In the genomic region with DNA sequence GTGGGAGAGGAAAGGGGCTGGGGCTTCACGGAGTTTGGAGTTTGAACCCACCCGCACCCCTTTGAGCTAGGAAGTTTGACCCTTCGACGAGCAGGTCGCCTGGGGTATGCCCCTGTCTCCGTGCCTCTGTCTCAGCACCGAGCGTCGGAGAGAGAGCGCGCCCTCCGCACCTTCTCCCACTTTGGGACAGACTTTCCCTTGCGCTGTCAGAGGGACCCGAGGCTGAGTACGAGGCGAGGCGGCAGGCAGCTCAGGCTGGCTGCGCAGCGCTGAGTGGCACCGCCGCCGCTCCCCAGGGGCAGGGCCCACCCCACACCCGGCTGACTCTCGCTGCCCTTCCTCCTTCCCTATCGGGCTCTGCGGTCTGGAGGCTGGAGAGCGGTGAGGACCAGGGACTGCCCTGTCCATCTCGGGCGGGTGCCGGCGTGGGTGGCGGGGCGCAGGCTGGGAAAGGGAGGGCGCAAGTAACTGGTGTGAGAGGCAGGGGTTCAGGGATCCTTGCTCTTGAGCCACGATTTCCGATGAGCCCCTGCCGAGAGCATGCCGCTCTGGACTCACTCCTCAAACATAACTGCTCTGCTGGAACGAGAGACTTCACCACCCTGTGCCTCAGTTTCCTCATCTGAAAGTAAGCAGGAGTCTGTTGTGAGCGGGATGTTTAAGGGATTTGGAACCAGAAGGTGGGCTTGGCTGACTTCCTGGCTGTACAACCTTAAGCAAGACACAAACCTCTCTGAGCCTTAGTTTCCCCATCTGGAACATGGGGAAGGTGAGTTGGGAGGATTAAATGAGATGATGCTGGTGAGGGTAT, we compare ENCODE assay signal across 1 cellular context.
A peak's percentile ranks its signal among the peaks of the same experiment; 100 is the strongest.
TF ChIP-seq lines count a peak whose summit lies in the region.

No MANE protein-coding gene starts in this region.

TF ChIP-seq in HepG2, 621 proteins besides CTCF, POLR2A, EP300 and RAD21 (continued from another document and continues in another):
- TF ChIP-seq AKNA (CRISPR knock-in tag; IDR thresholded peaks at IDR 0.05; ENCODE audit: borderline replicate concordance) (no peak), ZNF773 (CRISPR knock-in tag; IDR thresholded peaks at IDR 0.05; ENCODE audit: borderline replicate concordance) (no peak), ZNF121 (CRISPR knock-in tag; IDR thresholded peaks at IDR 0.05) (no peak), MBNL3 (CRISPR knock-in tag; conservative IDR thresholded peaks at IDR 0.05) (no peak), EZH2 (conservative IDR thresholded peaks at IDR 0.05; ENCODE audit: low read depth, low read length) (peak; percentile 99), ATAD3A (CRISPR knock-in tag; IDR thresholded peaks at IDR 0.05) (no peak), ZNF530 (CRISPR knock-in tag; IDR thresholded peaks at IDR 0.05; ENCODE audit: low read depth) (no peak), ZNF432 (CRISPR knock-in tag; IDR thresholded peaks at IDR 0.05; ENCODE audit: borderline replicate concordance) (no peak), REXO4 (CRISPR knock-in tag; IDR thresholded peaks at IDR 0.05; ENCODE audit: borderline replicate concordance) (no peak), ZNF777 (CRISPR knock-in tag; IDR thresholded peaks at IDR 0.05) (no peak), ZNF570 (CRISPR knock-in tag; IDR thresholded peaks at IDR 0.05; ENCODE audit: borderline replicate concordance) (no peak), ZNF792 (CRISPR knock-in tag; IDR thresholded peaks at IDR 0.05) (no peak), ZNF124 (CRISPR knock-in tag; IDR thresholded peaks at IDR 0.05) (no peak), ZSCAN29 (CRISPR knock-in tag; conservative IDR thresholded peaks at IDR 0.05) (no peak), REL (CRISPR knock-in tag; conservative IDR thresholded peaks at IDR 0.05) (no peak), ZNF101 (CRISPR knock-in tag; IDR thresholded peaks at IDR 0.05; ENCODE audit: borderline replicate concordance, low read depth) (no peak), TARDBP (CRISPR knock-in tag; IDR thresholded peaks at IDR 0.05) (no peak), ZNF816 (CRISPR knock-in tag; IDR thresholded peaks at IDR 0.05; ENCODE audit: borderline replicate concordance) (no peak), ZFP90 (CRISPR knock-in tag; IDR thresholded peaks at IDR 0.05; ENCODE audit: borderline replicate concordance) (no peak), ELK4 (CRISPR knock-in tag; IDR thresholded peaks at IDR 0.05; ENCODE audit: borderline replicate concordance) (no peak), PRMT3 (CRISPR knock-in tag; IDR thresholded peaks at IDR 0.05; ENCODE audit: borderline replicate concordance, low read depth) (no peak), KLF11 (CRISPR knock-in tag; IDR thresholded peaks at IDR 0.05) (no peak), ZNF234 (CRISPR knock-in tag; conservative IDR thresholded peaks at IDR 0.05) (no peak), ONECUT2 (CRISPR knock-in tag; IDR thresholded peaks at IDR 0.05) (no peak), SIX4 (CRISPR knock-in tag; IDR thresholded peaks at IDR 0.05) (no peak), ZNF580 (CRISPR knock-in tag; IDR thresholded peaks at IDR 0.05; ENCODE audit: borderline replicate concordance, low read depth) (no peak), KMT2A (CRISPR knock-in tag; IDR thresholded peaks at IDR 0.05) (no peak; the same call in 1 of the 2 replicates), ZNF44 (CRISPR knock-in tag; IDR thresholded peaks at IDR 0.05) (no peak), ZNF260 (CRISPR knock-in tag; IDR thresholded peaks at IDR 0.05; ENCODE audit: borderline replicate concordance, low read depth) (no peak), ZNF672 (CRISPR knock-in tag; IDR thresholded peaks at IDR 0.05) (peak; percentile 99), MED8 (CRISPR knock-in tag; IDR thresholded peaks at IDR 0.05; ENCODE audit: insufficient replicate concordance) (no peak), SPEN (CRISPR knock-in tag; IDR thresholded peaks at IDR 0.05; ENCODE audit: low read depth) (no peak), GABPA (IDR thresholded peaks at IDR 0.05; ENCODE audit: low read depth, low read length) (no peak), GABPA (CRISPR knock-in tag; IDR thresholded peaks at IDR 0.05; ENCODE audit: low read depth) (no peak), ZNF354B (CRISPR knock-in tag; IDR thresholded peaks at IDR 0.05) (no peak), RFXANK (CRISPR knock-in tag; IDR thresholded peaks at IDR 0.05) (no peak), ZNF772 (CRISPR knock-in tag; IDR thresholded peaks at IDR 0.05) (no peak), ZXDC (CRISPR knock-in tag; IDR thresholded peaks at IDR 0.05) (no peak), ZNF496 (CRISPR knock-in tag; IDR thresholded peaks at IDR 0.05; ENCODE audit: insufficient replicate concordance) (no peak), ZNF768 (CRISPR knock-in tag; IDR thresholded peaks at IDR 0.05) (0 out of 2 replicates have a peak, but pooled peaks have one; percentile 32), ZNF225 (CRISPR knock-in tag; IDR thresholded peaks at IDR 0.05) (peak; percentile 67; the same call in 1 of the 2 replicates), GATAD2A (CRISPR knock-in tag; IDR thresholded peaks at IDR 0.05) (no peak), TAF15 (IDR thresholded peaks at IDR 0.05; ENCODE audit: low read depth, low read length, poor library complexity, severe bottlenecking) (no peak), KLF16 (CRISPR knock-in tag; IDR thresholded peaks at IDR 0.05) (no peak), ATF5 (CRISPR knock-in tag; IDR thresholded peaks at IDR 0.05; ENCODE audit: low read depth) (no peak)
- TF ChIP-seq, protein P1, sequence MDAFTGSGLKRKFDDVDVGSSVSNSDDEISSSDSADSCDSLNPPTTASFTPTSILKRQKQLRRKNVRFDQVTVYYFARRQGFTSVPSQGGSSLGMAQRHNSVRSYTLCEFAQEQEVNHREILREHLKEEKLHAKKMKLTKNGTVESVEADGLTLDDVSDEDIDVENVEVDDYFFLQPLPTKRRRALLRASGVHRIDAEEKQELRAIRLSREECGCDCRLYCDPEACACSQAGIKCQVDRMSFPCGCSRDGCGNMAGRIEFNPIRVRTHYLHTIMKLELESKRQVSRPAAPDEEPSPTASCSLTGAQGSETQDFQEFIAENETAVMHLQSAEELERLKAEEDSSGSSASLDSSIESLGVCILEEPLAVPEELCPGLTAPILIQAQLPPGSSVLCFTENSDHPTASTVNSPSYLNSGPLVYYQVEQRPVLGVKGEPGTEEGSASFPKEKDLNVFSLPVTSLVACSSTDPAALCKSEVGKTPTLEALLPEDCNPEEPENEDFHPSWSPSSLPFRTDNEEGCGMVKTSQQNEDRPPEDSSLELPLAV (CRISPR knock-in tag; conservative IDR thresholded peaks at IDR 0.05; ENCODE audit: low read depth): no peak
- TF ChIP-seq, protein P2, sequence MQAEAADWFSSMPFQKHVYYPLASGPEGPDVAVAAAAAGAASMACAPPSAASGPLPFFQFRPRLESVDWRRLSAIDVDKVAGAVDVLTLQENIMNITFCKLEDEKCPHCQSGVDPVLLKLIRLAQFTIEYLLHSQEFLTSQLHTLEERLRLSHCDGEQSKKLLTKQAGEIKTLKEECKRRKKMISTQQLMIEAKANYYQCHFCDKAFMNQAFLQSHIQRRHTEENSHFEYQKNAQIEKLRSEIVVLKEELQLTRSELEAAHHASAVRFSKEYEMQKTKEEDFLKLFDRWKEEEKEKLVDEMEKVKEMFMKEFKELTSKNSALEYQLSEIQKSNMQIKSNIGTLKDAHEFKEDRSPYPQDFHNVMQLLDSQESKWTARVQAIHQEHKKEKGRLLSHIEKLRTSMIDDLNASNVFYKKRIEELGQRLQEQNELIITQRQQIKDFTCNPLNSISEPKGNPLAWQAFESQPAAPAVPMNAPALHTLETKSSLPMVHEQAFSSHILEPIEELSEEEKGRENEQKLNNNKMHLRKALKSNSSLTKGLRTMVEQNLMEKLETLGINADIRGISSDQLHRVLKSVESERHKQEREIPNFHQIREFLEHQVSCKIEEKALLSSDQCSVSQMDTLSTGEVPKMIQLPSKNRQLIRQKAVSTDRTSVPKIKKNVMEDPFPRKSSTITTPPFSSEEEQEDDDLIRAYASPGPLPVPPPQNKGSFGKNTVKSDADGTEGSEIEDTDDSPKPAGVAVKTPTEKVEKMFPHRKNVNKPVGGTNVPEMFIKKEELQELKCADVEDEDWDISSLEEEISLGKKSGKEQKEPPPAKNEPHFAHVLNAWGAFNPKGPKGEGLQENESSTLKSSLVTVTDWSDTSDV (CRISPR knock-in tag; IDR thresholded peaks at IDR 0.05): no peak
- TF ChIP-seq, protein P3, sequence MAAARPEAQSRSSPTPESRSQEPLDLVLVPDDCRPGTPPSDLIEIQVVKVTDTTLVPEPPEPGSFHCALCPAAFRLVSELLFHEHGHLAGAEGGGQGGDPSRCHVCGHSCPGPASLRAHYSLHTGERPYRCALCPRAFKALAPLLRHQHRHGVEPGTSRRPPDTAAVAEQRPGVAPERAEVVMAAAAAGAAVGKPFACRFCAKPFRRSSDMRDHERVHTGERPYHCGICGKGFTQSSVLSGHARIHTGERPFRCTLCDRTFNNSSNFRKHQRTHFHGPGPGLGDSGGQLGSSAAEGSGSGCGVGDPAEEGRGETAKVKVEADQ (CRISPR knock-in tag; IDR thresholded peaks at IDR 0.05; ENCODE audit: borderline replicate concordance): no peak
- TF ChIP-seq, protein P4, sequence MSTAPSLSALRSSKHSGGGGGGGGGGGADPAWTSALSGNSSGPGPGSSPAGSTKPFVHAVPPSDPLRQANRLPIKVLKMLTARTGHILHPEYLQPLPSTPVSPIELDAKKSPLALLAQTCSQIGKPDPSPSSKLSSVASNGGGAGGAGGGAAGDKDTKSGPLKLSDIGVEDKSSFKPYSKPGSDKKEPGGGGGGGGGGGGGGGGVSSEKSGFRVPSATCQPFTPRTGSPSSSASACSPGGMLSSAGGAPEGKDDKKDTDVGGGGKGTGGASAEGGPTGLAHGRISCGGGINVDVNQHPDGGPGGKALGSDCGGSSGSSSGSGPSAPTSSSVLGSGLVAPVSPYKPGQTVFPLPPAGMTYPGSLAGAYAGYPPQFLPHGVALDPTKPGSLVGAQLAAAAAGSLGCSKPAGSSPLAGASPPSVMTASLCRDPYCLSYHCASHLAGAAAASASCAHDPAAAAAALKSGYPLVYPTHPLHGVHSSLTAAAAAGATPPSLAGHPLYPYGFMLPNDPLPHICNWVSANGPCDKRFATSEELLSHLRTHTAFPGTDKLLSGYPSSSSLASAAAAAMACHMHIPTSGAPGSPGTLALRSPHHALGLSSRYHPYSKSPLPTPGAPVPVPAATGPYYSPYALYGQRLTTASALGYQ (CRISPR knock-in tag; IDR thresholded peaks at IDR 0.05): no peak
